ENCODE assay signal across 8 cellular contexts in genomic region chr10:3467052-3467906, GRCh38.
A peak's percentile ranks its signal among the peaks of the same experiment; 100 is the strongest.
DNase-seq lines count a peak whose midpoint lies in the region; ATAC-seq, FAIRE-seq and TF ChIP-seq lines count a peak whose summit lies in the region.

No MANE protein-coding gene starts in this region.

- 50 to 70% (median 56%) methylated on average over 23 of the region's 23 CpGs for WGBS in adrenal gland, 4 donors
- 37% methylated on average over 23 of the region's 23 CpGs for WGBS in smooth muscle cell (ENCODE audit: low lambda C conversion rate)

- peak overlapping the region in 1 of 4 donors; percentile 24 for H3K4me3 ChIP-seq in adrenal gland
- H3K4me3 ChIP-seq in smooth muscle cell: peak overlapping the region; percentile 13

- intact Hi-C loops in adrenal gland (cut with DNase I): no loop called here

- no peaks in the 10 kb centered on the region for H3K36me3 ChIP-seq in adrenal gland (replicated peaks in 1 of 2)
- H3K36me3 ChIP-seq in smooth muscle cell (ENCODE audit: low read depth): no peaks in the 10 kb centered on the region

- DNase-seq in 8988T: peak; percentile 33
- DNase-seq in HT-29 (ENCODE audit: low spot score): peak; percentile 85
- peak; percentile 51 to 80 (median 60) for DNase-seq in adrenal gland
- DNase-seq in hepatic stellate cell (ENCODE audit: low spot score): peak; percentile 59
- DNase-seq in smooth muscle cell (lab: John Stamatoyannopoulos, UW; ENCODE audit: unreplicated experiment): no peak
- DNase-seq in D721Med (ENCODE audit: insufficient read length, low spot score): no peak
- DNase-seq in GF-D8 (lab: John Stamatoyannopoulos, UW): no peak

- H3K9me3 ChIP-seq in adrenal gland (replicated peaks in 1 of 3) (no peaks in the 10 kb centered on the region), smooth muscle cell (replicated peaks; ENCODE audit: low read depth) (no peaks in the 10 kb centered on the region)

- peak overlapping the region; percentile 92 for H3K9ac ChIP-seq in smooth muscle cell (ENCODE audit: low read depth)

- H3F3A ChIP-seq in smooth muscle cell (ENCODE audit: low read depth): peaks cover 20% of the 10 kb centered on the region

- H4K20me1 ChIP-seq in smooth muscle cell (ENCODE audit: low read depth): no peaks in the 10 kb centered on the region

- FAIRE-seq in D721Med (lab: Jason Lieb, UNC): no peak

- TF ChIP-seq CTCF in adrenal gland (IDR thresholded peaks at IDR 0.05) (peak in 3 of 6 experiments; percentile 9 to 39 (median 19)), smooth muscle cell (IDR thresholded peaks at IDR 0.05; ENCODE audit: borderline replicate concordance, insufficient read depth, poor library complexity, severe bottlenecking) (peak; percentile 33), D721Med (IDR thresholded peaks at IDR 0.05; ENCODE audit: insufficient read depth, missing control alignments) (no peak)

- no peaks in the 10 kb centered on the region for H3K79me2 ChIP-seq in smooth muscle cell (ENCODE audit: low read depth)

- peaks cover 8 to 34% of the 10 kb centered on the region in 2 donors for H3K4me1 ChIP-seq in adrenal gland (replicated peaks in 1 of 2)
- peaks cover 38% of the 10 kb centered on the region for H3K4me1 ChIP-seq in smooth muscle cell (ENCODE audit: low read depth)

- no peaks in the 10 kb centered on the region for H3K27me3 ChIP-seq in adrenal gland
- H3K27me3 ChIP-seq in smooth muscle cell (ENCODE audit: low read depth): no peaks in the 10 kb centered on the region

- peak overlapping the region; percentile 78 for H3K4me2 ChIP-seq in smooth muscle cell

- TF ChIP-seq POLR2A in adrenal gland (IDR thresholded peaks at IDR 0.05): no peak

- ATAC-seq in HG03095 (IDR thresholded peaks at IDR 0.05; ENCODE audit: unreplicated experiment): no peak

- H3K27ac ChIP-seq in adrenal gland: peak overlapping the region in 4 of 5 donors; percentile 41 to 88 (median 66)
- H3K27ac ChIP-seq in smooth muscle cell (ENCODE audit: low read depth): peak overlapping the region; percentile 98

- H2AFZ ChIP-seq in smooth muscle cell (ENCODE audit: low read depth): no peak overlapping the region

Comparison
In these comparisons a context has a peak if more than half of its experiments do, and no peak if none do; other contexts are left out.
1. DNase-seq: peak in 8988T (single experiment), HT-29 (single experiment), adrenal gland (7 of 7) and hepatic stellate cell (single experiment); none in smooth muscle cell (single experiment), D721Med (single experiment) and GF-D8 (single experiment).